Comparison of ENCODE assay signal across 15 cellular contexts in the genomic region with DNA sequence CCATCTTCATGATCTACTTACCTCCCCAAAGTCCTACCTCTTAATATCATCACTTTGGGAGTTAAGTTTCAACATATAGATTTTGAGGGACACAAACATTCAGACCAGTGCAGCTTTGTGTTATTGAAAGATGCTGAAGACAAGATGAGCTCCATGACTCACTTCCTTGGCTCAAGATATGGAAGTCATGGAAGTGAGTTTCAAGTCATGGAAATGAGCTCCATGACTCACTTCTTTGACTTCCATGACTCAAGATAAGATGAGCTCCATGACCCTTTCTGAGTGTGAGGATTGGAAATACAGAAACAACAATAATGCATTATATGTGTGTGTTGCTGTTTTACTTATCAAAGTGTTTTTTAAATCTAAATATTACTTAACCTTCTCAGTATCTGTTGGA.
A peak's percentile ranks its signal among the peaks of the same experiment; 100 is the strongest.
DNase-seq lines count a peak whose midpoint lies in the region; ATAC-seq and TF ChIP-seq lines count a peak whose summit lies in the region.
"Had no signal": no experiment of that assay in that cellular context is flagged by ENCODE, and none has a peak within 500 bp of the region (broad histone marks: within the 10 kb centered on the region; RNA-seq: fewer than 3 reads in every experiment).

No MANE protein-coding gene starts in this region.

- peaks cover 4% of the 10 kb centered on the region for H3K4me1 ChIP-seq in osteoblast (ENCODE audit: insufficient read depth, low read length)

- DNase-seq in Daoy (ENCODE audit: low read depth) (peak; percentile 80), NCI-H460 (ENCODE audit: extremely low read depth, low read depth) (peak; percentile 22), epithelial cell of prostate (ENCODE audit: low read depth, low spot score) (peak; percentile 53), osteoblast (ENCODE audit: insufficient read length, low spot score, missing footprints) (peak; percentile 80)
- no peak for DNase-seq in activated CD4-positive, alpha-beta T cell treated with anti-CD3 and anti-CD28 coated beads for 4 hours
- DNase-seq: activated CD8-positive, alpha-beta memory T cell treated with anti-CD3 and anti-CD28 coated beads for 24 hours; activated naive CD8-positive, alpha-beta T cell treated with anti-CD3 and anti-CD28 coated beads for 36 hours; H7; KG1; midbrain; right cardiac atrium had no signal

- ATAC-seq in HG03521 (IDR thresholded peaks at IDR 0.05; ENCODE audit: unreplicated experiment) (no peak), GM19395 (IDR thresholded peaks at IDR 0.05; ENCODE audit: unreplicated experiment) (no peak), HG03039 (IDR thresholded peaks at IDR 0.05; ENCODE audit: unreplicated experiment) (no peak)
- ATAC-seq: right cardiac atrium had no signal

- H3K36me3 ChIP-seq in osteoblast (ENCODE audit: insufficient read depth, low read length): no peaks in the 10 kb centered on the region

- no peaks in the 10 kb centered on the region for H3K9me3 ChIP-seq in osteoblast (ENCODE audit: low read depth, low read length)

- no peak overlapping the region for H3K4me3 ChIP-seq in osteoblast (ENCODE audit: insufficient read depth, low read length)
- H3K4me3 ChIP-seq: PC-9 had no signal

- H2AFZ ChIP-seq in osteoblast (ENCODE audit: low read length): no peak overlapping the region
- H2AFZ ChIP-seq: PC-9 had no signal

- no peaks in the 10 kb centered on the region for H3K27me3 ChIP-seq in osteoblast (ENCODE audit: insufficient read depth, low read length)

- no peaks in the 10 kb centered on the region for H3K79me2 ChIP-seq in osteoblast (ENCODE audit: insufficient read depth, low read length)

- no peak for TF ChIP-seq CTCF in osteoblast (IDR thresholded peaks at IDR 0.05; ENCODE audit: extremely low read depth, low read depth, low read length)

- H4K20me1 ChIP-seq in osteoblast (ENCODE audit: insufficient read depth, low read length): no peaks in the 10 kb centered on the region

- H3K27ac ChIP-seq in epithelial cell of prostate: no peak overlapping the region
- H3K27ac ChIP-seq in osteoblast (ENCODE audit: low read depth, low read length): no peak overlapping the region
- H3K27ac ChIP-seq: PC-9 had no signal

- H3K4me2 ChIP-seq in osteoblast (ENCODE audit: insufficient read depth, low read length): no peak overlapping the region
- H3K4me2 ChIP-seq: PC-9 had no signal

Comparison
In these comparisons a context has a peak if more than half of its experiments do, and no peak if none do; other contexts are left out.
1. DNase-seq: peak in Daoy (single experiment), NCI-H460 (single experiment), epithelial cell of prostate (single experiment) and osteoblast (single experiment); none in activated CD4-positive, alpha-beta T cell treated with anti-CD3 and anti-CD28 coated beads for 4 hours (0 of 2).